In the genomic region with DNA sequence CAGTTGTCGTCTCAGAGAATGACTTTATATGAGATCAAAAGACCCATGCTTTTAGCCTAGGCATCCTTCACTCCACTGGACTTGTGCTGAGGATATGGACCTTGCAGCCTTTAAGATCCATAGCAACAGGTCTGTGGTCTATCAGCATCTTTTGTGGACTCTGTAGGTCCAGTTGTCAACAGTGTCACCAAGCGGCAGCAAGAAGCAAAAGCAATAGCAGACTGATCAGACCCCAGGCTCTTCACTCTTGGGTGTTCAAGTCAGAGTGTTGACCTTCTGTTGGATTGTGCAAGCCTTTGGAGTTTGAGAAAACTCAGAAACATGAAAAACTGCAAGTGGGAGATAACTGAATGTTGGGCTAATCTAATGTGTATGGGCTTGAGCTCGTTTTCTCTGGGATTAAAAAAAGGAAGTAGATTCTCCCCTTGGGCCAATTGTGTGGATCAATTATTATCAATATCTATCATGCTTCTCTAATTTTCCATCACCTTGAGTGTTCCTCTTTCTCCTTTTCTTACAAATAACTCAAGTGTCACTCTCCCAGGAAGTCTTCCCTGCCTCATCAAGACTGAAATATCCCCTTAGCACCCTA, we compare ENCODE assay signal across 1 cellular context.
TF ChIP-seq lines count a peak whose summit lies in the region.

No MANE protein-coding gene starts in this region.

TF ChIP-seq in H1, 55 proteins besides CTCF, POLR2A, EP300 and RAD21 (continued from another document):
- TF ChIP-seq, protein P1, sequence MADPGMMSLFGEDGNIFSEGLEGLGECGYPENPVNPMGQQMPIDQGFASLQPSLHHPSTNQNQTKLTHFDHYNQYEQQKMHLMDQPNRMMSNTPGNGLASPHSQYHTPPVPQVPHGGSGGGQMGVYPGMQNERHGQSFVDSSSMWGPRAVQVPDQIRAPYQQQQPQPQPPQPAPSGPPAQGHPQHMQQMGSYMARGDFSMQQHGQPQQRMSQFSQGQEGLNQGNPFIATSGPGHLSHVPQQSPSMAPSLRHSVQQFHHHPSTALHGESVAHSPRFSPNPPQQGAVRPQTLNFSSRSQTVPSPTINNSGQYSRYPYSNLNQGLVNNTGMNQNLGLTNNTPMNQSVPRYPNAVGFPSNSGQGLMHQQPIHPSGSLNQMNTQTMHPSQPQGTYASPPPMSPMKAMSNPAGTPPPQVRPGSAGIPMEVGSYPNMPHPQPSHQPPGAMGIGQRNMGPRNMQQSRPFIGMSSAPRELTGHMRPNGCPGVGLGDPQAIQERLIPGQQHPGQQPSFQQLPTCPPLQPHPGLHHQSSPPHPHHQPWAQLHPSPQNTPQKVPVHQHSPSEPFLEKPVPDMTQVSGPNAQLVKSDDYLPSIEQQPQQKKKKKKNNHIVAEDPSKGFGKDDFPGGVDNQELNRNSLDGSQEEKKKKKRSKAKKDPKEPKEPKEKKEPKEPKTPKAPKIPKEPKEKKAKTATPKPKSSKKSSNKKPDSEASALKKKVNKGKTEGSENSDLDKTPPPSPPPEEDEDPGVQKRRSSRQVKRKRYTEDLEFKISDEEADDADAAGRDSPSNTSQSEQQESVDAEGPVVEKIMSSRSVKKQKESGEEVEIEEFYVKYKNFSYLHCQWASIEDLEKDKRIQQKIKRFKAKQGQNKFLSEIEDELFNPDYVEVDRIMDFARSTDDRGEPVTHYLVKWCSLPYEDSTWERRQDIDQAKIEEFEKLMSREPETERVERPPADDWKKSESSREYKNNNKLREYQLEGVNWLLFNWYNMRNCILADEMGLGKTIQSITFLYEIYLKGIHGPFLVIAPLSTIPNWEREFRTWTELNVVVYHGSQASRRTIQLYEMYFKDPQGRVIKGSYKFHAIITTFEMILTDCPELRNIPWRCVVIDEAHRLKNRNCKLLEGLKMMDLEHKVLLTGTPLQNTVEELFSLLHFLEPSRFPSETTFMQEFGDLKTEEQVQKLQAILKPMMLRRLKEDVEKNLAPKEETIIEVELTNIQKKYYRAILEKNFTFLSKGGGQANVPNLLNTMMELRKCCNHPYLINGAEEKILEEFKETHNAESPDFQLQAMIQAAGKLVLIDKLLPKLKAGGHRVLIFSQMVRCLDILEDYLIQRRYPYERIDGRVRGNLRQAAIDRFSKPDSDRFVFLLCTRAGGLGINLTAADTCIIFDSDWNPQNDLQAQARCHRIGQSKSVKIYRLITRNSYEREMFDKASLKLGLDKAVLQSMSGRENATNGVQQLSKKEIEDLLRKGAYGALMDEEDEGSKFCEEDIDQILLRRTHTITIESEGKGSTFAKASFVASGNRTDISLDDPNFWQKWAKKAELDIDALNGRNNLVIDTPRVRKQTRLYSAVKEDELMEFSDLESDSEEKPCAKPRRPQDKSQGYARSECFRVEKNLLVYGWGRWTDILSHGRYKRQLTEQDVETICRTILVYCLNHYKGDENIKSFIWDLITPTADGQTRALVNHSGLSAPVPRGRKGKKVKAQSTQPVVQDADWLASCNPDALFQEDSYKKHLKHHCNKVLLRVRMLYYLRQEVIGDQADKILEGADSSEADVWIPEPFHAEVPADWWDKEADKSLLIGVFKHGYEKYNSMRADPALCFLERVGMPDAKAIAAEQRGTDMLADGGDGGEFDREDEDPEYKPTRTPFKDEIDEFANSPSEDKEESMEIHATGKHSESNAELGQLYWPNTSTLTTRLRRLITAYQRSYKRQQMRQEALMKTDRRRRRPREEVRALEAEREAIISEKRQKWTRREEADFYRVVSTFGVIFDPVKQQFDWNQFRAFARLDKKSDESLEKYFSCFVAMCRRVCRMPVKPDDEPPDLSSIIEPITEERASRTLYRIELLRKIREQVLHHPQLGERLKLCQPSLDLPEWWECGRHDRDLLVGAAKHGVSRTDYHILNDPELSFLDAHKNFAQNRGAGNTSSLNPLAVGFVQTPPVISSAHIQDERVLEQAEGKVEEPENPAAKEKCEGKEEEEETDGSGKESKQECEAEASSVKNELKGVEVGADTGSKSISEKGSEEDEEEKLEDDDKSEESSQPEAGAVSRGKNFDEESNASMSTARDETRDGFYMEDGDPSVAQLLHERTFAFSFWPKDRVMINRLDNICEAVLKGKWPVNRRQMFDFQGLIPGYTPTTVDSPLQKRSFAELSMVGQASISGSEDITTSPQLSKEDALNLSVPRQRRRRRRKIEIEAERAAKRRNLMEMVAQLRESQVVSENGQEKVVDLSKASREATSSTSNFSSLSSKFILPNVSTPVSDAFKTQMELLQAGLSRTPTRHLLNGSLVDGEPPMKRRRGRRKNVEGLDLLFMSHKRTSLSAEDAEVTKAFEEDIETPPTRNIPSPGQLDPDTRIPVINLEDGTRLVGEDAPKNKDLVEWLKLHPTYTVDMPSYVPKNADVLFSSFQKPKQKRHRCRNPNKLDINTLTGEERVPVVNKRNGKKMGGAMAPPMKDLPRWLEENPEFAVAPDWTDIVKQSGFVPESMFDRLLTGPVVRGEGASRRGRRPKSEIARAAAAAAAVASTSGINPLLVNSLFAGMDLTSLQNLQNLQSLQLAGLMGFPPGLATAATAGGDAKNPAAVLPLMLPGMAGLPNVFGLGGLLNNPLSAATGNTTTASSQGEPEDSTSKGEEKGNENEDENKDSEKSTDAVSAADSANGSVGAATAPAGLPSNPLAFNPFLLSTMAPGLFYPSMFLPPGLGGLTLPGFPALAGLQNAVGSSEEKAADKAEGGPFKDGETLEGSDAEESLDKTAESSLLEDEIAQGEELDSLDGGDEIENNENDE (IDR thresholded peaks at IDR 0.05; ENCODE audit: insufficient replicate concordance, low read length) = no peak
- TF ChIP-seq KDM4A (IDR thresholded peaks at IDR 0.05; ENCODE audit: low read depth, low read length, severe bottlenecking) = no peak
- TF ChIP-seq SP1 (IDR thresholded peaks at IDR 0.05; ENCODE audit: low read depth, low read length) = no peak
- no peak for TF ChIP-seq SIN3A (conservative IDR thresholded peaks at IDR 0.05 in 1 of 2, IDR thresholded peaks at IDR 0.05 in 1 of 2; ENCODE audit: low read depth in 1 of 2, low read length in 2 of 2)
- TF ChIP-seq, protein P2, sequence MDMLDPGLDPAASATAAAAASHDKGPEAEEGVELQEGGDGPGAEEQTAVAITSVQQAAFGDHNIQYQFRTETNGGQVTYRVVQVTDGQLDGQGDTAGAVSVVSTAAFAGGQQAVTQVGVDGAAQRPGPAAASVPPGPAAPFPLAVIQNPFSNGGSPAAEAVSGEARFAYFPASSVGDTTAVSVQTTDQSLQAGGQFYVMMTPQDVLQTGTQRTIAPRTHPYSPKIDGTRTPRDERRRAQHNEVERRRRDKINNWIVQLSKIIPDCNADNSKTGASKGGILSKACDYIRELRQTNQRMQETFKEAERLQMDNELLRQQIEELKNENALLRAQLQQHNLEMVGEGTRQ (IDR thresholded peaks at IDR 0.05; ENCODE audit: low read length) = no peak
- no peak for TF ChIP-seq TAF7 (optimal IDR thresholded peaks at IDR 0.05; ENCODE audit: borderline replicate concordance, low read depth, low read length)
- no peak for TF ChIP-seq CREB1 (IDR thresholded peaks at IDR 0.05)
- no peak for TF ChIP-seq YY1 (IDR thresholded peaks at IDR 0.05; ENCODE audit: low read depth, low read length)
- no peak for TF ChIP-seq FOSL1 (IDR thresholded peaks at IDR 0.05; ENCODE audit: insufficient read depth, low read depth, low read length)
- no peak for TF ChIP-seq JUND (IDR thresholded peaks at IDR 0.05; ENCODE audit: low read length)
